In the genomic region with DNA sequence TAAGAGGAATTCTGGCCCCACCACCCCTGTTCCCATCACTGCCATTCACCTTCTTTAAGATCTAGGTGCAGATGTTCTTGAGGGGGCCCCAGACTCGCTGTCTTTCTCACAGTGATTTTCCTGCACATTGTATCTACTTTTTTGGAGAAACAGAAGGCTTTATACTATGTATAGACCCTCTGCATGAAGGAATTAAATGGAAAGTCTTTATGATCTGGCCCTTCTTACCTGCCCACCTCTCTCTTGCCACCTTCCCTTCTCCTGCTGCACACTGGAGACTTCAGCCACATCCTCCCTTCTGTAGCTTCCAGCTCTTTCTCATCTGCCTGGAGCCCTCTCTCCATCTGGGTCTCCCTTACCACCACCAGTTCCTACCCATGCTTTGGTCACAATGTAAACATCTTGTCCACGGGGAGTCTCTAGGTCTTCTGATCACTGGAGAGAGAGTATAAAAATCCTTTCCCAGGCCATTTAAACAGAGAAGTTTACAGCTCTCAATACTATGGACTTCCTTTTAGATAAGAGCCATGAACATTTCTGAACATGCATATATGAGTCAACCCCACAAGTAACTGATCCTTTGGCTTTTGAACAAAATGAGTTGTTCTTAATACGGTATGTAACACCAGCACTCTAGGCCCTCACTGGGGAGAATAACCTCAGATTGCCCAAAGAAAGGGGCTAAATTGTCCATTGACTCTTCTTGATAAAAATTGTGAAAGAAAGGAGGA, we compare ENCODE assay signal across 2 cellular contexts.
TF ChIP-seq lines count a peak whose summit lies in the region.

No MANE protein-coding gene starts in this region.

TF ChIP-seq in GM12878, 131 proteins besides CTCF, POLR2A, EP300 and RAD21 (continued from another document):
- TF ChIP-seq, protein P1, sequence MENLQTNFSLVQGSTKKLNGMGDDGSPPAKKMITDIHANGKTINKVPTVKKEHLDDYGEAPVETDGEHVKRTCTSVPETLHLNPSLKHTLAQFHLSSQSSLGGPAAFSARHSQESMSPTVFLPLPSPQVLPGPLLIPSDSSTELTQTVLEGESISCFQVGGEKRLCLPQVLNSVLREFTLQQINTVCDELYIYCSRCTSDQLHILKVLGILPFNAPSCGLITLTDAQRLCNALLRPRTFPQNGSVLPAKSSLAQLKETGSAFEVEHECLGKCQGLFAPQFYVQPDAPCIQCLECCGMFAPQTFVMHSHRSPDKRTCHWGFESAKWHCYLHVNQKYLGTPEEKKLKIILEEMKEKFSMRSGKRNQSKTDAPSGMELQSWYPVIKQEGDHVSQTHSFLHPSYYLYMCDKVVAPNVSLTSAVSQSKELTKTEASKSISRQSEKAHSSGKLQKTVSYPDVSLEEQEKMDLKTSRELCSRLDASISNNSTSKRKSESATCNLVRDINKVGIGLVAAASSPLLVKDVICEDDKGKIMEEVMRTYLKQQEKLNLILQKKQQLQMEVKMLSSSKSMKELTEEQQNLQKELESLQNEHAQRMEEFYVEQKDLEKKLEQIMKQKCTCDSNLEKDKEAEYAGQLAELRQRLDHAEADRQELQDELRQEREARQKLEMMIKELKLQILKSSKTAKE (IDR thresholded peaks at IDR 0.05; ENCODE audit: low read depth, poor library complexity, severe bottlenecking): no peak
- TF ChIP-seq MTA3 (IDR thresholded peaks at IDR 0.05; ENCODE audit: borderline replicate concordance, low read length): no peak
- no peak for TF ChIP-seq NBN (IDR thresholded peaks at IDR 0.05)
- TF ChIP-seq STAT3 (IDR thresholded peaks at IDR 0.05; ENCODE audit: low read depth, low read length): no peak
- no peak for TF ChIP-seq IRF5 (IDR thresholded peaks at IDR 0.05; ENCODE audit: borderline replicate concordance)
- TF ChIP-seq SIX5 (IDR thresholded peaks at IDR 0.05; ENCODE audit: low read depth, low read length, severe bottlenecking): no peak
- no peak for TF ChIP-seq CHD2 (IDR thresholded peaks at IDR 0.05; ENCODE audit: borderline replicate concordance, low read depth, low read length)
- no peak for TF ChIP-seq SP1 (IDR thresholded peaks at IDR 0.05; ENCODE audit: low read depth, low read length)

TF ChIP-seq in SK-N-SH treated with all-trans-retinoic acid at 6 μM for 48 hours, 23 proteins besides CTCF, POLR2A, EP300 and RAD21:
- TF ChIP-seq, protein P2, sequence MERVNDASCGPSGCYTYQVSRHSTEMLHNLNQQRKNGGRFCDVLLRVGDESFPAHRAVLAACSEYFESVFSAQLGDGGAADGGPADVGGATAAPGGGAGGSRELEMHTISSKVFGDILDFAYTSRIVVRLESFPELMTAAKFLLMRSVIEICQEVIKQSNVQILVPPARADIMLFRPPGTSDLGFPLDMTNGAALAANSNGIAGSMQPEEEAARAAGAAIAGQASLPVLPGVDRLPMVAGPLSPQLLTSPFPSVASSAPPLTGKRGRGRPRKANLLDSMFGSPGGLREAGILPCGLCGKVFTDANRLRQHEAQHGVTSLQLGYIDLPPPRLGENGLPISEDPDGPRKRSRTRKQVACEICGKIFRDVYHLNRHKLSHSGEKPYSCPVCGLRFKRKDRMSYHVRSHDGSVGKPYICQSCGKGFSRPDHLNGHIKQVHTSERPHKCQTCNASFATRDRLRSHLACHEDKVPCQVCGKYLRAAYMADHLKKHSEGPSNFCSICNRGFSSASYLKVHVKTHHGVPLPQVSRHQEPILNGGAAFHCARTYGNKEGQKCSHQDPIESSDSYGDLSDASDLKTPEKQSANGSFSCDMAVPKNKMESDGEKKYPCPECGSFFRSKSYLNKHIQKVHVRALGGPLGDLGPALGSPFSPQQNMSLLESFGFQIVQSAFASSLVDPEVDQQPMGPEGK (CRISPR knock-in tag; IDR thresholded peaks at IDR 0.05; ENCODE audit: borderline replicate concordance): no peak
- TF ChIP-seq, protein P3, sequence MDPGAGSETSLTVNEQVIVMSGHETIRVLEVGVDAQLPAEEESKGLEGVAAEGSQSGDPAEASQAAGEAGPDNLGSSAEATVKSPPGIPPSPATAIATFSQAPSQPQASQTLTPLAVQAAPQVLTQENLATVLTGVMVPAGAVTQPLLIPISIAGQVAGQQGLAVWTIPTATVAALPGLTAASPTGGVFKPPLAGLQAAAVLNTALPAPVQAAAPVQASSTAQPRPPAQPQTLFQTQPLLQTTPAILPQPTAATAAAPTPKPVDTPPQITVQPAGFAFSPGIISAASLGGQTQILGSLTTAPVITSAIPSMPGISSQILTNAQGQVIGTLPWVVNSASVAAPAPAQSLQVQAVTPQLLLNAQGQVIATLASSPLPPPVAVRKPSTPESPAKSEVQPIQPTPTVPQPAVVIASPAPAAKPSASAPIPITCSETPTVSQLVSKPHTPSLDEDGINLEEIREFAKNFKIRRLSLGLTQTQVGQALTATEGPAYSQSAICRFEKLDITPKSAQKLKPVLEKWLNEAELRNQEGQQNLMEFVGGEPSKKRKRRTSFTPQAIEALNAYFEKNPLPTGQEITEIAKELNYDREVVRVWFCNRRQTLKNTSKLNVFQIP (CRISPR knock-in tag; IDR thresholded peaks at IDR 0.05; ENCODE audit: borderline replicate concordance, low read depth): no peak
- TF ChIP-seq OSR1 (CRISPR knock-in tag; IDR thresholded peaks at IDR 0.05) (no peak), ZNF565 (CRISPR knock-in tag; conservative IDR thresholded peaks at IDR 0.05; ENCODE audit: low read depth) (no peak), TSHZ2 (CRISPR knock-in tag; IDR thresholded peaks at IDR 0.05) (no peak), ZFP3 (CRISPR knock-in tag; IDR thresholded peaks at IDR 0.05) (no peak), ZNF70 (CRISPR knock-in tag; IDR thresholded peaks at IDR 0.05) (no peak), ESRRG (CRISPR knock-in tag; IDR thresholded peaks at IDR 0.05) (no peak), CSRNP3 (CRISPR knock-in tag; IDR thresholded peaks at IDR 0.05) (no peak), ARNTL (CRISPR knock-in tag; IDR thresholded peaks at IDR 0.05; ENCODE audit: borderline replicate concordance, low read depth) (no peak), ZNF8 (CRISPR knock-in tag; IDR thresholded peaks at IDR 0.05) (no peak), TCF4 (CRISPR knock-in tag; IDR thresholded peaks at IDR 0.05; ENCODE audit: borderline replicate concordance) (no peak), RARB (CRISPR knock-in tag; IDR thresholded peaks at IDR 0.05) (no peak), TOX (CRISPR knock-in tag; IDR thresholded peaks at IDR 0.05; ENCODE audit: borderline replicate concordance) (no peak), ISL1 (CRISPR knock-in tag; IDR thresholded peaks at IDR 0.05) (no peak), GLIS3 (CRISPR knock-in tag; IDR thresholded peaks at IDR 0.05) (no peak), ZC3H10 (CRISPR knock-in tag; IDR thresholded peaks at IDR 0.05) (no peak), BACH2 (CRISPR knock-in tag; IDR thresholded peaks at IDR 0.05; ENCODE audit: borderline replicate concordance) (no peak)
- TF ChIP-seq, protein P4, sequence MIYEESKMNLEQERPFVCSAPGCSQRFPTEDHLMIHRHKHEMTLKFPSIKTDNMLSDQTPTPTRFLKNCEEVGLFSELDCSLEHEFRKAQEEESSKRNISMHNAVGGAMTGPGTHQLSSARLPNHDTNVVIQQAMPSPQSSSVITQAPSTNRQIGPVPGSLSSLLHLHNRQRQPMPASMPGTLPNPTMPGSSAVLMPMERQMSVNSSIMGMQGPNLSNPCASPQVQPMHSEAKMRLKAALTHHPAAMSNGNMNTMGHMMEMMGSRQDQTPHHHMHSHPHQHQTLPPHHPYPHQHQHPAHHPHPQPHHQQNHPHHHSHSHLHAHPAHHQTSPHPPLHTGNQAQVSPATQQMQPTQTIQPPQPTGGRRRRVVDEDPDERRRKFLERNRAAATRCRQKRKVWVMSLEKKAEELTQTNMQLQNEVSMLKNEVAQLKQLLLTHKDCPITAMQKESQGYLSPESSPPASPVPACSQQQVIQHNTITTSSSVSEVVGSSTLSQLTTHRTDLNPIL (CRISPR knock-in tag; IDR thresholded peaks at IDR 0.05; ENCODE audit: low read depth): no peak
TF ChIP-seq in SK-N-SH treated with all-trans-retinoic acid at 6 μM for 48 hours: peak in this region for 0.
